11 cellular contexts compared by ENCODE assay signal in the genomic region with DNA sequence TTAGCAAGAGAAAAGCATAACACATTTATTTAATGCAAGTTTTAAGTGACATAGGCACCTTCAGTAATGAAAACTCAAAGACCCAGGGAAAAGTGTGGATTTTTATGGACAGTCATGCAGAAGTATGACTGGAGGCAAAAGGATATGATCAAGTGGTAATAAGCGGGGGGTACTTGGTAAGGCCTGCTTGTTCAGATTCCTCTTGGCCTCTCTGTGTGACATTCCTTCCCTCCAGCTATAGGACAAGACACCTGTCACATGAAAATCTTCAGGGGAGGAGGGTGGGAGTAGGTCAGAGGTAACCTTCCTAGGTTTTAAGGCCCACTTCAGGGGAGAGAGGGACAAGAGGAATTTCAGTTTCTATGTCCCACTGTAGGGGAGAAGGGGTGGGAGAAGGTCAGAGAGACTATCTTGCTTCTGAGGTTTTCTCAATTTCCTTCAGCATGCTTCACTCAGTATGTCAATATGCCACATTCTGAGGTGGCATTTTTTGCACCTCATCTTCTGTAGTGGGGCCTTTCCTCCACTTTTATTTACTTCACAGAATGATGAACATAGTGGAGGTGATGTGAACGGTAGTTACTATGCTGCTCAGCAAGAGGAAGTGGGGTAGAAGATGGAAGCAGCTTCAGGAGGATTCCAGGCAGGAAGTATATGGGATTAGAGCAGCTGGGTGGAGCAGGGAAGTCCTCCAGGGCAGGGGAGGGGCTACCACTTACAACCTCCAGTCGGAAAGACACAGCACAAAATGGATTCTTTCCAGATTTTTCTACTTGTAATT.
DNase-seq lines count a peak whose midpoint lies in the region; ATAC-seq and TF ChIP-seq lines count a peak whose summit lies in the region.
"Had no signal": no experiment of that assay in that cellular context is flagged by ENCODE, and none has a peak within 500 bp of the region (broad histone marks: within the 10 kb centered on the region; RNA-seq: fewer than 3 reads in every experiment).

No MANE protein-coding gene starts in this region.

- TF ChIP-seq CTCF in right atrium auricular region (IDR thresholded peaks at IDR 0.05), result no peak
- TF ChIP-seq CTCF in tibial nerve (IDR thresholded peaks at IDR 0.05), result no peak

- DNase-seq in left ventricle myocardium superior (no peak), right atrium auricular region (ENCODE audit: low spot score) (no peak), NCI-H2081 (lab: John Stamatoyannopoulos, UW) (peak; percentile 75 to 89), tibial nerve (ENCODE audit: low spot score in 2 of 2) (no peak), inferior parietal cortex (ENCODE audit: extremely low spot score) (no peak)
- DNase-seq in effector memory CD8-positive, alpha-beta T cell, result no peak
- no peak for DNase-seq in activated CD4-positive, alpha-beta T cell treated with anti-CD3 and anti-CD28 coated beads, Interleukin-2, amount 50 U/mL, for 4 hours
- DNase-seq: posterior cingulate gyrus had no signal

- H3K27me3 Mint-ChIP-seq in effector memory CD8-positive, alpha-beta T cell, result no peaks in the 10 kb centered on the region
- H3K27me3 Mint-ChIP-seq: dendritic cell treated with granulocyte-macrophage colony-stimulating factor and Interleukin-4, amounts not matched to agents 40 ng/mL and 50 ng/mL, for 4 days had no signal

- H3K4me1 ChIP-seq in right atrium auricular region, result peaks cover 0 to 12% of the 10 kb centered on the region in 2 donors
- peaks cover 0 to 28% (median 8%) of the 10 kb centered on the region in 4 donors for H3K4me1 ChIP-seq in tibial nerve

- H3K4me3 ChIP-seq in right atrium auricular region (no peak overlapping the region), tibial nerve (no peak overlapping the region)
- H3K4me3 ChIP-seq: SJSA1 had no signal

- WGBS in tibial nerve, 2 donors, result 49 to 50% methylated on average over 3 of the region's 3 CpGs

- no peaks in the 10 kb centered on the region for H3K36me3 Mint-ChIP-seq in effector memory CD8-positive, alpha-beta T cell (ENCODE audit: insufficient read depth)

- no peaks in the 10 kb centered on the region for H3K27me3 ChIP-seq in right atrium auricular region
- no peaks in the 10 kb centered on the region for H3K27me3 ChIP-seq in tibial nerve
- H3K27me3 ChIP-seq: SJSA1 had no signal

- no peak for TF ChIP-seq EP300 in tibial nerve (IDR thresholded peaks at IDR 0.05)

- no peaks in the 10 kb centered on the region for H3K9me3 Mint-ChIP-seq in effector memory CD8-positive, alpha-beta T cell
- H3K9me3 Mint-ChIP-seq: dendritic cell treated with granulocyte-macrophage colony-stimulating factor and Interleukin-4, amounts not matched to agents 40 ng/mL and 50 ng/mL, for 4 days had no signal

- peak; percentile 44 for ATAC-seq in left ventricle myocardium superior
- ATAC-seq in effector memory CD8-positive, alpha-beta T cell (replicated peaks), result peak; percentile 25
- ATAC-seq in GM21515 (IDR thresholded peaks at IDR 0.05; ENCODE audit: unreplicated experiment), result no peak

- peaks cover 14 to 18% of the 10 kb centered on the region in 2 donors for H3K4me1 Mint-ChIP-seq in effector memory CD8-positive, alpha-beta T cell (ENCODE audit: low read depth in 2 of 2)

- H3K27ac ChIP-seq in right atrium auricular region (no peak overlapping the region), tibial nerve (peak overlapping the region in 3 of 4 donors; percentile 6 to 77 (median 53))
- H3K27ac ChIP-seq: SJSA1 had no signal

- H3K9me3 ChIP-seq in right atrium auricular region, result no peaks in the 10 kb centered on the region
- H3K9me3 ChIP-seq in tibial nerve, result peaks cover 0 to 11% (median 0%) of the 10 kb centered on the region in 4 donors
- H3K9me3 ChIP-seq: SJSA1 had no signal

- intact Hi-C loops in left ventricle myocardium superior (cut with micrococcal nuclease), result no loop called here

- no peaks in the 10 kb centered on the region for H3K36me3 ChIP-seq in right atrium auricular region
- H3K36me3 ChIP-seq in tibial nerve, result no peaks in the 10 kb centered on the region
- H3K36me3 ChIP-seq: SJSA1 had no signal

- H3K4me3 Mint-ChIP-seq in effector memory CD8-positive, alpha-beta T cell, result peak overlapping the region in 1 of 2 donors; percentile 32
- H3K4me3 Mint-ChIP-seq: dendritic cell treated with granulocyte-macrophage colony-stimulating factor and Interleukin-4, amounts not matched to agents 40 ng/mL and 50 ng/mL, for 4 days had no signal

- no peak for TF ChIP-seq POLR2A in tibial nerve (IDR thresholded peaks at IDR 0.05)

- H3K27ac Mint-ChIP-seq in effector memory CD8-positive, alpha-beta T cell, result peak overlapping the region; percentile 75 to 94
- H3K27ac Mint-ChIP-seq: dendritic cell treated with granulocyte-macrophage colony-stimulating factor and Interleukin-4, amounts not matched to agents 40 ng/mL and 50 ng/mL, for 4 days had no signal

Comparison
In these comparisons a context has a peak if more than half of its experiments do, and no peak if none do; other contexts are left out.
1. DNase-seq: peak in NCI-H2081 (2 of 2); none in left ventricle myocardium superior (single experiment), right atrium auricular region (single experiment), effector memory CD8-positive, alpha-beta T cell (0 of 3), tibial nerve (0 of 2), inferior parietal cortex (single experiment) and activated CD4-positive, alpha-beta T cell treated with anti-CD3 and anti-CD28 coated beads, Interleukin-2, amount 50 U/mL, for 4 hours (0 of 2).
2. H3K27ac ChIP-seq: peak in tibial nerve (3 of 4); none in right atrium auricular region (0 of 2).